ENCODE assay signal across 24 cellular contexts in the genomic region with DNA sequence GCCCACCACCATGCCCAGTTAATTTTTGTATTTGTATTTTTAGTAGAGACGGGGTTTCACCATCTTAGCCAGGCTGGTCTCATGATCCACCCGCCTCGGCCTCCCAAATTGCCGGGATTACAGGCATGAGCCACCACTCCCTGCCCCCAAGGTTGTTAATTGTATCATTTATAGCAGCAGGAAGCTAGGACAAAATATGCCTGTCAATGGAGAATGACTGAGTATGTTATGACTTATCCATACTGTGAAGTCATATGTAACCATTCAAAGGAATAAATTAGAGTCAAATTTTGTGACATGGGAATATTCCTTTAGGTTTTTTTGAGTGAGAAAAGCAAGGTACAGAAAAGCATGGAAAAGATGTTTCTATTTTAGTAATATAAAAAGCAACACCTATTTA. TPM values are rescaled to one million over a fixed set of nuclear protein-coding genes. Genes with fewer than 3 reads are reported as not detected.
"Had no signal": no experiment of that assay in that cellular context is flagged by ENCODE, and none has a peak within 500 bp of the region (broad histone marks: within the 10 kb centered on the region; RNA-seq: fewer than 3 reads in every experiment).

No MANE protein-coding gene starts in this region.

- H3K27ac Mint-ChIP-seq: activated CD4-positive, alpha-beta memory T cell treated with anti-CD3 and anti-CD28 coated beads, Interleukin-2, amount 10 ng/mL, durations not matched to agents 7 days and 5 days; activated CD8-positive, alpha-beta memory T cell treated with anti-CD3 and anti-CD28 coated beads, Interleukin-2, amount 10 ng/mL, durations not matched to agents 7 days and 5 days; activated naive CD4-positive, alpha-beta T cell treated with anti-CD3 and anti-CD28 coated beads, Interleukin-2, amount 10 ng/mL, durations not matched to agents 7 days and 5 days; natural killer cell; stimulated activated naive CD8-positive, alpha-beta T cell treated with anti-CD3 and anti-CD28 coated beads, Interleukin-15, Interleukin-2, amounts not matched to agents 100 ng/mL and 50 ng/mL, for 24 hours; T-helper 17 cell had no signal

- FAIRE-seq: kidney, pancreas, urothelium cell line had no signal

- H3K27me3 ChIP-seq: cardiac muscle cell, right lobe of liver, thyroid gland had no signal

- H3K4me3 ChIP-seq: cardiac muscle cell, left lung, lung, pancreas, right lobe of liver, skin epidermis, thyroid gland had no signal

- H3K27ac ChIP-seq: cardiac muscle cell, left lung, pancreas, right lobe of liver, skin epidermis, thyroid gland had no signal

- ATAC-seq: activated CD8-positive, alpha-beta memory T cell treated with anti-CD3 and anti-CD28 coated beads, Interleukin-2, amount 10 ng/mL, durations not matched to agents 7 days and 5 days; left lung; natural killer cell; pancreas; right lobe of liver; T-helper 17 cell had no signal

- H3K36me3 ChIP-seq: cardiac muscle cell, left lung, pancreas, right lobe of liver, thyroid gland had no signal

- H3K4me3 Mint-ChIP-seq: activated CD4-positive, alpha-beta memory T cell treated with anti-CD3 and anti-CD28 coated beads, Interleukin-2, amount 10 ng/mL, durations not matched to agents 7 days and 5 days; activated CD8-positive, alpha-beta memory T cell treated with anti-CD3 and anti-CD28 coated beads, Interleukin-2, amount 10 ng/mL, durations not matched to agents 7 days and 5 days; activated naive CD4-positive, alpha-beta T cell treated with anti-CD3 and anti-CD28 coated beads, Interleukin-2, amount 10 ng/mL, durations not matched to agents 7 days and 5 days; natural killer cell; stimulated activated naive CD8-positive, alpha-beta T cell treated with anti-CD3 and anti-CD28 coated beads, Interleukin-15, Interleukin-2, amounts not matched to agents 100 ng/mL and 50 ng/mL, for 24 hours; T-helper 17 cell had no signal

- H3K9me3 ChIP-seq: left lung, pancreas, right lobe of liver, thyroid gland had no signal

- DNase-seq: activated CD4-positive, alpha-beta memory T cell treated with anti-CD3 and anti-CD28 coated beads, Interleukin-2, amount 10 ng/mL, durations not matched to agents 7 days and 5 days; activated CD4-positive, alpha-beta T cell treated with anti-CD3 and anti-CD28 coated beads for 48 hours; activated CD4-positive, CD25-positive, alpha-beta regulatory T cell; activated CD8-positive, alpha-beta memory T cell treated with anti-CD3 and anti-CD28 coated beads, Interleukin-2, amount 10 ng/mL, durations not matched to agents 7 days and 5 days; activated effector memory CD4-positive, alpha-beta T cell treated with anti-CD3 and anti-CD28 coated beads, Interleukin-2, amount 50 U/mL, for 16 hours; activated naive CD4-positive, alpha-beta T cell treated with anti-CD3 and anti-CD28 coated beads, Interleukin-2, amount 10 ng/mL, durations not matched to agents 7 days and 5 days; activated T-cell treated with anti-CD3 and anti-CD28 coated beads for 4 hours; amygdala; erythroblast; foreskin fibroblast; kidney; left lung; natural killer cell; pancreas; right lobe of liver; stimulated activated CD4-positive, alpha-beta T cell treated with anti-CD3 and anti-CD28 coated beads, Interleukin-1b, Interleukin-23, amount 100 ng/mL, for 48 hours; substantia nigra; T-helper 17 cell; thyroid gland had no signal

- H3K9me3 Mint-ChIP-seq: activated CD4-positive, alpha-beta memory T cell treated with anti-CD3 and anti-CD28 coated beads, Interleukin-2, amount 10 ng/mL, durations not matched to agents 7 days and 5 days; activated naive CD4-positive, alpha-beta T cell treated with anti-CD3 and anti-CD28 coated beads, Interleukin-2, amount 10 ng/mL, durations not matched to agents 7 days and 5 days; natural killer cell; stimulated activated naive CD8-positive, alpha-beta T cell treated with anti-CD3 and anti-CD28 coated beads, Interleukin-15, Interleukin-2, amounts not matched to agents 100 ng/mL and 50 ng/mL, for 24 hours had no signal

- H3K36me3 Mint-ChIP-seq: activated CD8-positive, alpha-beta memory T cell treated with anti-CD3 and anti-CD28 coated beads, Interleukin-2, amount 10 ng/mL, durations not matched to agents 7 days and 5 days; activated naive CD4-positive, alpha-beta T cell treated with anti-CD3 and anti-CD28 coated beads, Interleukin-2, amount 10 ng/mL, durations not matched to agents 7 days and 5 days; natural killer cell had no signal

RNA-seq across cellular contexts. Expression of gene DAB2, which starts 3.9 kb away (rescaled TPM):
- total RNA-seq: activated CD4-positive, alpha-beta memory T cell treated with anti-CD3 and anti-CD28 coated beads, Interleukin-2, amount 10 ng/mL, durations not matched to agents 7 days and 5 days; activated CD8-positive, alpha-beta memory T cell treated with anti-CD3 and anti-CD28 coated beads, Interleukin-2, amount 10 ng/mL, durations not matched to agents 7 days and 5 days had no signal
